8 cellular contexts compared by ENCODE assay signal in the genomic region with DNA sequence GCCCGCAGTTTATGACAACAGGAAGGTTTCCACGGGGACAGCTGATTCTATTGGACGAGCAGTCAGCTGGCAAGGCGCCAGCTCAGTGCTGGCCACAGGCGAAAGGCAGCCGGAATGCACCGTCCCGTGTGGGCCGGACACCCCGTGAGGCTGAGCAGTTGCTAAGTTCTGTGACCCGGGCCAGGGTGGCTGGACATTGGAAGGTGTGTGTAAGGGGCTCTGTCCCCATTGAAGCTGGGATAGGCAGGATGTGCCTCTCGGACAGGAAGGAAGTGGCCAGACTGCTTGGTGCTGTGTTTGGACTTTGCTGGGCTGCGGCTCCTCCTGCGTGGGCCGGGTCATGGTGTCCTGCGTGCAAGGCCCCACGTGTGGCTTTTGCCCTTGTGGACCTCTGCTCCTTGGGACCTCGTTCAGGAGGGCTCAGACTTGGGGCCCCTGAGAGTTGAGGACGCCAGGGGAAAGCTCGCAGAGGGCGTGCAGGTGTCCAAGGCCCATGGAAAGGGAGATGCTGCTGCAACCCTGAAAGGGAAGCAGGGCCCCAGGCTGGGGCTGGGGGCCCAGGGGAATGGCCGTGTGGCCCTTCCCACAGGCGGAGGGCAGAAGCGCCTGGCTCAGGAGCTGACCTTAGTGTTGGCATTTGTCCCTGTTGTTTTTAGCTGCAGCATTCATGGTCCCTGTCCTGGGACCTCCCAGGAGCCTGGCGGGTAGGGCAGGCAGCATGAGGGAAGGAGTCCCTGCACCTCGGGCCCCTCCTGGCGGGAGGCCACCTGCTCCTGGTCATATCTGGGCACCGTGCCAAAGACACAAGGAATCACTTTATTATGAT. TPM values are rescaled to one million over a fixed set of nuclear protein-coding genes. Genes with fewer than 3 reads are reported as not detected.
DNase-seq lines count a peak whose midpoint lies in the region; ATAC-seq and TF ChIP-seq lines count a peak whose summit lies in the region.

No MANE protein-coding gene starts in this region.

- H3K4me1 ChIP-seq in endodermal cell (ENCODE audit: control insufficient read depth, insufficient read depth, low read length) (no peaks in the 10 kb centered on the region), mucosa of rectum (ENCODE audit: control insufficient read depth in 2 of 2, insufficient read depth in 2 of 2, low read length in 2 of 2) (peaks cover 29 to 30% of the 10 kb centered on the region in 2 donors)

- WGBS in endodermal cell (ENCODE audit: insufficient coverage in 1 of 2, insufficient read length in 1 of 2), 2 experiments = 92 to 93% methylated on average over 23 to 28 of the region's 28 CpGs

- H3K4me3 Mint-ChIP-seq in endodermal cell = no peak overlapping the region
- H3K4me3 Mint-ChIP-seq in T-cell = no peak overlapping the region

- POLR2A ChIA-PET in AG04450 (lab: Yijun Ruan, JAX) (interaction anchor here (1.0 to 1.3 kb wide), 2 partner anchors 8 to 10 kb away, joined by 6 to 7 read pairs; a partner anchor contains a TSS), T-cell (lab: Charles Lee) (no interaction called here)

- ATAC-seq in GM19351 (IDR thresholded peaks at IDR 0.05; ENCODE audit: unreplicated experiment) = no peak
- ATAC-seq in HG03045 (IDR thresholded peaks at IDR 0.05; ENCODE audit: unreplicated experiment) = no peak
- no peak for ATAC-seq in T-cell (replicated peaks in 1 of 4)

- H3K27ac ChIP-seq in AG04450 (ENCODE audit: low read depth, low read length) = peak overlapping the region; percentile 39
- H3K27ac ChIP-seq in endodermal cell (ENCODE audit: low read depth, low read length) = peak overlapping the region; percentile 66
- peak overlapping the region; percentile 10 to 63 for H3K27ac ChIP-seq in mucosa of rectum (ENCODE audit: low read depth in 2 of 2, low read length in 2 of 2)

- H3K27me3 ChIP-seq in AG04450 (ENCODE audit: control insufficient read depth, insufficient read depth, low read length) (no peaks in the 10 kb centered on the region), endodermal cell (ENCODE audit: control insufficient read depth, insufficient read depth, low read length, poor library complexity, severe bottlenecking) (no peaks in the 10 kb centered on the region), mucosa of rectum (ENCODE audit: control insufficient read depth in 2 of 2, insufficient read depth in 2 of 2, low read length in 2 of 2) (no peaks in the 10 kb centered on the region)

- no peak for TF ChIP-seq CTCF in AG04450 (IDR thresholded peaks at IDR 0.05; ENCODE audit: low read depth, low read length)
- TF ChIP-seq CTCF in endodermal cell (conservative IDR thresholded peaks at IDR 0.05) = no peak

- H3K9me3 ChIP-seq in AG04450 (ENCODE audit: control insufficient read depth, insufficient read depth, low read length) (peaks cover 2% of the 10 kb centered on the region; the same call in 1 of the 2 replicates), endodermal cell (ENCODE audit: control insufficient read depth, low read length) (no peaks in the 10 kb centered on the region), mucosa of rectum (ENCODE audit: control insufficient read depth in 2 of 2, low read length in 2 of 2) (no peaks in the 10 kb centered on the region)

- H3K9me3 Mint-ChIP-seq in endodermal cell (no peaks in the 10 kb centered on the region), T-cell (no peaks in the 10 kb centered on the region)

- H3K27ac Mint-ChIP-seq in endodermal cell = peak overlapping the region; percentile 58
- no peak overlapping the region for H3K27ac Mint-ChIP-seq in T-cell

- no peak overlapping the region for H3K4me3 ChIP-seq in AG04450 (ENCODE audit: low read depth, low read length)
- no peak overlapping the region for H3K4me3 ChIP-seq in endodermal cell (ENCODE audit: low read length)
- H3K4me3 ChIP-seq in mucosa of rectum (ENCODE audit: low read length in 2 of 2) = peak overlapping the region; percentile 7 to 54

- no peaks in the 10 kb centered on the region for H3K27me3 Mint-ChIP-seq in endodermal cell (ENCODE audit: insufficient read depth)
- H3K27me3 Mint-ChIP-seq in T-cell = no peaks in the 10 kb centered on the region

- DNase-seq in AG04450 (ENCODE audit: low read depth, low spot score) = no peak
- DNase-seq in NCI-H2171 (lab: John Stamatoyannopoulos, UW) = peak; percentile 55
- no peak for DNase-seq in endodermal cell
- no peak for DNase-seq in NCI-H1694 (lab: John Stamatoyannopoulos, UW)
- no peak for DNase-seq in T-cell

- no peaks in the 10 kb centered on the region for H3K36me3 ChIP-seq in endodermal cell (ENCODE audit: control insufficient read depth, insufficient read depth, low read length)
- H3K36me3 ChIP-seq in mucosa of rectum (ENCODE audit: control insufficient read depth in 2 of 2, insufficient read depth in 2 of 2, low read length in 2 of 2) = no peaks in the 10 kb centered on the region

- H3K4me1 Mint-ChIP-seq in endodermal cell (peaks cover 8% of the 10 kb centered on the region), T-cell (peaks cover 7 to 12% (median 9%) of the 10 kb centered on the region in 3 donors)

- CTCF ChIA-PET in AG04450 (lab: Charles Lee) (interaction anchor here (0.6 to 2.3 kb wide), 3 partner anchors 21 to 56 kb away, joined by 3 to 8 read pairs (median 3); no protein-coding TSS in a partner anchor), T-cell (lab: Charles Lee) (no interaction called here)

- H3K9ac ChIP-seq in endodermal cell (ENCODE audit: extremely low read depth, low read length, poor library complexity, severe bottlenecking) (no peak overlapping the region), mucosa of rectum (ENCODE audit: low read depth in 1 of 2, low read length in 2 of 2) (peak overlapping the region; percentile 14 to 29)

- H3K36me3 Mint-ChIP-seq in endodermal cell (ENCODE audit: low read depth) = no peaks in the 10 kb centered on the region
- no peaks in the 10 kb centered on the region for H3K36me3 Mint-ChIP-seq in T-cell

RNA-seq across cellular contexts. Expression of a gene that starts 10.0 kb away (rescaled TPM):
- polyA plus RNA-seq in AG04450 (2011; rRNA removed) = 9.6 and 9.8 TPM in 2 replicates
- 8.2 and 11.4 TPM in 2 replicates for polyA minus RNA-seq in AG04450 (2011; rRNA and poly(A)+ RNA removed)
- 10 to 100 TPM; 24.9 to 32.7 TPM for total RNA-seq in endodermal cell
- 41.7 TPM for polyA plus RNA-seq in endodermal cell (2013, experiment 1 of 2)
- 39.0 TPM for polyA plus RNA-seq in endodermal cell (2013, experiment 2 of 2)
- total RNA-seq in T-cell = 10 to 100 TPM in 3 of 5 donors, 1 to 10 TPM in 2; 6.3 to 12.0 (median 10.1) TPM

RNA-seq across cellular contexts. Expression of a gene that starts 53.3 kb away (rescaled TPM):
- 25.2 and 27.3 TPM in 2 replicates for polyA plus RNA-seq in AG04450 (2011; rRNA removed)
- polyA minus RNA-seq in AG04450 (2011; rRNA and poly(A)+ RNA removed) = 10.5 and 11.9 TPM in 2 replicates
- total RNA-seq in endodermal cell (10 to 100 TPM; 28.4 to 32.5 TPM), T-cell (10 to 100 TPM; 25.0 to 48.9 (median 43.2) TPM)
- polyA plus RNA-seq in endodermal cell (2013, experiment 1 of 2) = 23.4 TPM
- 20.2 TPM for polyA plus RNA-seq in endodermal cell (2013, experiment 2 of 2)

Comparison
In these comparisons a context has a peak if more than half of its experiments do, and no peak if none do; other contexts are left out.
1. H3K4me3 ChIP-seq: peak in mucosa of rectum (2 of 2); none in AG04450 (single experiment) and endodermal cell (single experiment).
2. Peak in every context shown above with its lines, with median percentiles within 50 percentile points of each other: H3K27ac ChIP-seq.